ENCODE assay signal across 9 cellular contexts in the genomic region with DNA sequence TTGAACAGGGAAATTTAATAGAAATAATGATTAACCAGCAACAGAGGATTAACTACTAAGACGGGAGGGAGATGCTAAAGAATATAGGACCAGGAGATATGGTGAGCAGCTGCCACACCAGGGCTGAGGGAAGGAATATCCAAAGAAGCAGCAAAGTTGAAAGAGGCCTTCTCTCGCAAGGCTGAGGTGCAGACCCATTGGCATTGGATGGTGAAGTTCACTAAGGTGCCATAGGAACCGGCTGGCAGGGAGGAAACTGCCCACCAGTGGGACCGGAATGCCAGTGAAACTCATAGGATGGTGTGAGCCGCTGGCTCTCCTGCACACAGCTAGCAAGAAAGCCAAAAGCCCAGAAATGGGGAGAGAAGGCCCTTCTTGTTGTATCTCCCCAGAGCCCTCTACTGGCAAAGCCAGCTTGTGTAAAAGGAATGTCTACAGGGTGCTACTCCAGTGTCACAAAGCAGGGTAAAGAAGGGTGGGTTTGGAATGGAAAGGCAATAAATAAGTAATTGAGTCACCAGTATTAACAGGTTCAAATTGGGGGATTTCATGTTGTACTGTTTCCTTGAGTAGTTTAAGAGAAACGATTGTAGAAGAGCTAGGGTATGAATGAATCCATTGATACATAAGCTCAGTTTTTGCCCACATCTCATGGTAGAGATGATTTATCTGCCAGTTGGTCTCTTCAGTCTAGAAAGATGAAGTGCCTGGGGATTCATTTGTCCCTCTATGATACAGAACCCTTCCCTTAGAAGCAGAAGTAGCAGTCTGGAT. TPM values are rescaled to one million over a fixed set of nuclear protein-coding genes. Genes with fewer than 3 reads are reported as not detected.
DNase-seq lines count a peak whose midpoint lies in the region; ATAC-seq and TF ChIP-seq lines count a peak whose summit lies in the region.
"Had no signal": no experiment of that assay in that cellular context is flagged by ENCODE, and none has a peak within 500 bp of the region (broad histone marks: within the 10 kb centered on the region; RNA-seq: fewer than 3 reads in every experiment).

No MANE protein-coding gene starts in this region.

- no peak overlapping the region for H3K27ac ChIP-seq in colonic mucosa

- H3K9ac ChIP-seq in colonic mucosa (ENCODE audit: low read depth in 2 of 2, low read length in 2 of 2), result no peak overlapping the region

- H3K4me3 ChIP-seq in LNCaP clone FGC (ENCODE audit: low read depth, low read length) (no peak overlapping the region), colonic mucosa (no peak overlapping the region), mucosa of descending colon (no peak overlapping the region)

- intact Hi-C loops in colonic mucosa (cut with DNase I), result no loop called here
- intact Hi-C loops in mucosa of descending colon (cut with DNase I, micrococcal nuclease), result no loop called here

- H3K4me1 ChIP-seq in colonic mucosa, result no peaks in the 10 kb centered on the region
- no peaks in the 10 kb centered on the region for H3K4me1 ChIP-seq in mucosa of descending colon (ENCODE audit: low read depth)

- no peaks in the 10 kb centered on the region for H3K27me3 ChIP-seq in colonic mucosa

- TF ChIP-seq CTCF in LNCaP clone FGC (IDR thresholded peaks at IDR 0.05; ENCODE audit: control insufficient read depth, extremely low read depth, insufficient read depth) (peak; percentile 28; the same call in 1 of the 2 replicates), colonic mucosa (IDR thresholded peaks at IDR 0.05) (peak; percentile 21), mucosa of descending colon (IDR thresholded peaks at IDR 0.05) (no peak)

- ATAC-seq in mucosa of descending colon (peak; percentile 86), GM21528 (IDR thresholded peaks at IDR 0.05; ENCODE audit: low FRiP score, unreplicated experiment) (no peak)
- no peak for ATAC-seq in activated CD4-positive, CD25-positive, alpha-beta regulatory T cell treated with anti-CD3 and anti-CD28 coated beads, Interleukin-2, amount 50 U/mL, for 24 hours

- DNase-seq in DMS 273 (lab: John Stamatoyannopoulos, UW; ENCODE audit: unreplicated experiment), result peak; percentile 41
- DNase-seq in DMS 273 treated with DMSO at 0.1 percent for 48 hours (lab: John Stamatoyannopoulos, UW), result no peak
- DNase-seq in LNCaP clone FGC (ENCODE audit: low read depth), result no peak
- peak; percentile 58 for DNase-seq in colonic mucosa
- DNase-seq in mucosa of descending colon, result peak in 1 of 3 donors; percentile 70
- no peak for DNase-seq in NCI-H2081 treated with DMSO at 0.1 percent for 48 hours (lab: John Stamatoyannopoulos, UW)
- DNase-seq: natural killer cell had no signal

- no peaks in the 10 kb centered on the region for H3K9me3 ChIP-seq in colonic mucosa
- H3K9me3 ChIP-seq in mucosa of descending colon, result no peaks in the 10 kb centered on the region

- H3K36me3 ChIP-seq in colonic mucosa (no peaks in the 10 kb centered on the region), mucosa of descending colon (ENCODE audit: low read depth) (no peaks in the 10 kb centered on the region)

RNA-seq across cellular contexts. Expression of gene FARP2, which starts 36.0 kb away (rescaled TPM):
- total RNA-seq in colonic mucosa, result 100 to 1,000 TPM; 107 to 122 TPM
- total RNA-seq in mucosa of descending colon, result 100 to 1,000 TPM in 2 of 3 donors, 10 to 100 TPM in 1; 98.1 to 163 (median 109) TPM

Comparison
In these comparisons a context has a peak if more than half of its experiments do, and no peak if none do; other contexts are left out.
1. DNase-seq: peak in DMS 273 (single experiment) and colonic mucosa (single experiment); none in DMS 273 treated with DMSO at 0.1 percent for 48 hours (single experiment), LNCaP clone FGC (single experiment) and NCI-H2081 treated with DMSO at 0.1 percent for 48 hours (single experiment).